Comparison of ENCODE assay signal across 8 cellular contexts in the genomic region with DNA sequence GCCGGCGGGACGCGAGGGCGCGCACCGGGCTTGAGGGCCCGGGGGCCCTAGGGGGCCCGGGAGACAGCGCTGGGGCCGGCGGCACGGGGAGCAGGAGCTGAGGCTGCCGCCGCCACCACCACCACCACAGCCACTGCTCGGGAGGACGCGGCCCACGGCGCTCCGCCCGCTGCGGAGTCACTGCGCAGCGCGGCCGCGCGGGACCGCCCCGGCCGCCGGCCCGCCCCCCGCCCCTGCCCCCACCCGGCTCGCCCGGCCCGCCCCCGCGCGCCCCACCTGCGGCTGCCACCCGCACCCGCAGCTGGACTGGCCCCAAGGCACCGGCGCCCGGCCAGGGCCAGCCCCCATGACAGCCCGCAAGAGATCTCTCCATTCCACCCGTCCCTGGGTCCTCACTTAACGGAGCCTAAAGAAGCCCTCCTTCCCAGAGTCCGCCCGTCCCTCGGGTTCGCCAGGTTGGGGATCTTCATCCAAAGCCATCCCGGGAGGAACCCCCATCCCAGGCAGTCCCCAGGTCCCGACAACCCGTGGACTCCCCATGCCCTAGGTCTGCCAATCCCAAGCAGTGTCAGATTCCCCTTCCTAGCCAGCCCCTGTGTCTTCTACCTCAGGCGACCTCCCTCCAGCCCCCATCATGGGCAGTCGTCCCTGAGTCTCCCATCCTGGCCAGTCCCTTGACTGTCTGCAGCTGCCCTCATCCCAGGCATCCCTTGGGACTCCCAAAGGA. TPM values are rescaled to one million over a fixed set of nuclear protein-coding genes. Genes with fewer than 3 reads are reported as not detected.
A peak's percentile ranks its signal among the peaks of the same experiment; 100 is the strongest.
DNase-seq lines count a peak whose midpoint lies in the region; ATAC-seq, FAIRE-seq and TF ChIP-seq lines count a peak whose summit lies in the region.

No MANE protein-coding gene starts in this region.

- intact Hi-C loops in body of pancreas (cut with DNase I), result no loop called here
- intact Hi-C loops in testis (cut with DNase I; ENCODE audit: low total_unique reads), result no loop called here

- WGBS in body of pancreas, 2 donors, result 0% methylated on average over 6 of the region's 60 CpGs; no CpG with 5 or more reads in 1 of the 2 donors
- WGBS in testis, 2 donors, result 0% methylated on average over 1 to 2 of the region's 60 CpGs

- H3K27ac ChIP-seq in body of pancreas, result peak overlapping the region in 1 of 4 donors; percentile 8
- H3K27ac ChIP-seq in testis, result no peak overlapping the region
- no peak overlapping the region for H3K27ac ChIP-seq in RWPE1

- peaks cover 28% of the 10 kb centered on the region for H3K4me1 ChIP-seq in body of pancreas
- H3K4me1 ChIP-seq in testis, result no peaks in the 10 kb centered on the region

- H3K4me3 ChIP-seq in body of pancreas (peak overlapping the region; percentile 58 to 61), testis (peak overlapping the region; percentile 48 to 61)

- DNase-seq in stimulated activated CD4-positive, alpha-beta T cell treated with anti-CD3 and anti-CD28 coated beads, Interleukin-15, amount 100 ng/mL, for 24 hours, result peak; percentile 26
- DNase-seq in stimulated activated CD4-positive, alpha-beta T cell treated with anti-CD3 and anti-CD28 coated beads, Interleukin-2, amount 100 ng/mL, for 48 hours, result no peak
- DNase-seq in body of pancreas, result peak; percentile 12 to 49 (median 24)
- peak; percentile 19 for DNase-seq in left kidney (ENCODE audit: low read depth, low spot score)
- DNase-seq in testis, result no peak
- no peak for DNase-seq in RWPE1 (ENCODE audit: low spot score)
- no peak for DNase-seq in D721Med (ENCODE audit: insufficient read length, low spot score)

- H3K27me3 ChIP-seq in body of pancreas (no peaks in the 10 kb centered on the region), testis (no peaks in the 10 kb centered on the region)

- H3K9me3 ChIP-seq in body of pancreas (no peaks in the 10 kb centered on the region), testis (no peaks in the 10 kb centered on the region)

- no peak for FAIRE-seq in D721Med (lab: Jason Lieb, UNC)

- TF ChIP-seq POLR2A in body of pancreas (IDR thresholded peaks at IDR 0.05), result peak in 2 of 3 donors; percentile 21 to 29
- no peak for TF ChIP-seq POLR2A in testis (IDR thresholded peaks at IDR 0.05)

- ATAC-seq in body of pancreas (peak; percentile 69), HG03045 (IDR thresholded peaks at IDR 0.05; ENCODE audit: unreplicated experiment) (no peak)

- TF ChIP-seq CTCF in body of pancreas (IDR thresholded peaks at IDR 0.05) (no peak), testis (IDR thresholded peaks at IDR 0.05) (no peak), RWPE1 (conservative IDR thresholded peaks at IDR 0.05; ENCODE audit: low read depth) (no peak), D721Med (IDR thresholded peaks at IDR 0.05; ENCODE audit: insufficient read depth, missing control alignments) (no peak)

- CTCF ChIA-PET in RWPE1 (lab: Yijun Ruan, JAX), result interaction anchor here (1.2 kb wide), 1 partner anchor 9 kb away, joined by 3 read pairs; no protein-coding TSS in a partner anchor

- POLR2A ChIA-PET in RWPE1 (lab: Yijun Ruan, JAX; ENCODE audit: low non-redundant PET), result no interaction called here

- H3K36me3 ChIP-seq in body of pancreas (replicated peaks in 1 of 2; ENCODE audit: insufficient read depth in 1 of 2, low read depth in 2 of 2) (no peaks in the 10 kb centered on the region), testis (ENCODE audit: low read depth, missing control alignments) (no peaks in the 10 kb centered on the region)

RNA-seq across cellular contexts. Expression of a gene that starts 40.0 kb away (rescaled TPM):
- total RNA-seq in body of pancreas, result 10 to 100 TPM; 12.7 to 30.3 TPM
- 10 to 100 TPM; 15.6 to 19.9 TPM for total RNA-seq in testis
- polyA plus RNA-seq in testis (ENCODE audit: insufficient read depth, low read depth, low replicate concordance), result 19.3 TPM

Comparison
In these comparisons a context has a peak if more than half of its experiments do, and no peak if none do; other contexts are left out.
1. DNase-seq: peak in stimulated activated CD4-positive, alpha-beta T cell treated with anti-CD3 and anti-CD28 coated beads, Interleukin-15, amount 100 ng/mL, for 24 hours (single experiment), body of pancreas (4 of 4) and left kidney (single experiment); none in stimulated activated CD4-positive, alpha-beta T cell treated with anti-CD3 and anti-CD28 coated beads, Interleukin-2, amount 100 ng/mL, for 48 hours (0 of 2), testis (single experiment), RWPE1 (single experiment) and D721Med (single experiment).